ENCODE assay signal across 20 cellular contexts in the genomic region with DNA sequence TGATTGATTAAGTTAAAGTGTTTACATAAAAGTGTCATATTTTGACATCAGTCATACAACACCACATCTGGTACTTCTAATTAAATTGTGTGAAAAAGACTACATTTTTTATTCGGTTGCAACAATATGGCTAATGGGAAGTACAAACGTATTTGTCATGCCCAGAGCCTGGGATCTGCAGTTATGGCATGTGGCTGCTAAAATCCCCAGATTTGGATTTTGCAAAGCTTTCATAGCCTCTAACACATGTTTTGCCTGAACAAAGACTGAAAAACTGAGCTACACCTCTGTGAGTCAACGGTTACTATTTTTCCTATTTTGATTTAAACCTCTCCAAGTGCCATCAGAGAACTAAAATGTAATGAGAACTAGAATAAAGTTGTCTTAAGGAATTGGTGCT.
DNase-seq lines count a peak whose midpoint lies in the region; ATAC-seq and TF ChIP-seq lines count a peak whose summit lies in the region.
"Had no signal": no experiment of that assay in that cellular context is flagged by ENCODE, and none has a peak within 500 bp of the region (broad histone marks: within the 10 kb centered on the region; RNA-seq: fewer than 3 reads in every experiment).

No MANE protein-coding gene starts in this region.

- H3K36me3 Mint-ChIP-seq in chondrocyte (ENCODE audit: low read depth), result no peaks in the 10 kb centered on the region

- H3K4me3 ChIP-seq in coronary artery, result no peak overlapping the region
- H3K4me3 ChIP-seq: HAP-1, SJCRH30 had no signal

- peak overlapping the region; percentile 64 for H3K27ac Mint-ChIP-seq in chondrocyte (ENCODE audit: unreplicated experiment)

- no peak overlapping the region for H3K27ac ChIP-seq in coronary artery
- H3K27ac ChIP-seq: 22Rv1, GM23248, SJCRH30 had no signal

- no peak for ATAC-seq in GM21447 (IDR thresholded peaks at IDR 0.05; ENCODE audit: unreplicated experiment)

- no peaks in the 10 kb centered on the region for H3K9me3 Mint-ChIP-seq in chondrocyte (ENCODE audit: low read depth)

- DNase-seq in NCI-H446 treated with DMSO at 0.1 percent for 48 hours (lab: John Stamatoyannopoulos, UW), result peak; percentile 45
- DNase-seq in NCI-H446 (lab: John Stamatoyannopoulos, UW), result no peak
- no peak for DNase-seq in chondrocyte (ENCODE audit: low spot score)
- DNase-seq in iris pigment epithelial cell (ENCODE audit: low read depth), result peak; percentile 31
- DNase-seq in coronary artery (ENCODE audit: low spot score), result no peak
- no peak for DNase-seq in NCI-H1048 (lab: John Stamatoyannopoulos, UW)
- DNase-seq: ACHN, DMS153, GM23248, KBM-7, MV-4-11, NCI-H1105 treated with DMSO at 0.1 percent for 48 hours, NCI-H146, NCI-H2029, NCI-H510A, NCI-H69, SJCRH30 had no signal

- no peaks in the 10 kb centered on the region for H3K27me3 Mint-ChIP-seq in chondrocyte (ENCODE audit: low read depth)

- H3K4me1 Mint-ChIP-seq in chondrocyte (ENCODE audit: low read depth), result peaks cover 69% of the 10 kb centered on the region

- no peak overlapping the region for H3K4me3 Mint-ChIP-seq in chondrocyte (ENCODE audit: unreplicated experiment)

- TF ChIP-seq CTCF in chondrocyte (IDR thresholded peaks at IDR 0.05), result no peak
- TF ChIP-seq CTCF in coronary artery (IDR thresholded peaks at IDR 0.05), result no peak

Comparison
In these comparisons a context has a peak if more than half of its experiments do, and no peak if none do; other contexts are left out.
1. DNase-seq: peak in NCI-H446 treated with DMSO at 0.1 percent for 48 hours (single experiment) and iris pigment epithelial cell (single experiment); none in NCI-H446 (0 of 2), chondrocyte (single experiment), coronary artery (single experiment) and NCI-H1048 (single experiment).